Comparison of ENCODE assay signal across 16 cellular contexts in the genomic region with DNA sequence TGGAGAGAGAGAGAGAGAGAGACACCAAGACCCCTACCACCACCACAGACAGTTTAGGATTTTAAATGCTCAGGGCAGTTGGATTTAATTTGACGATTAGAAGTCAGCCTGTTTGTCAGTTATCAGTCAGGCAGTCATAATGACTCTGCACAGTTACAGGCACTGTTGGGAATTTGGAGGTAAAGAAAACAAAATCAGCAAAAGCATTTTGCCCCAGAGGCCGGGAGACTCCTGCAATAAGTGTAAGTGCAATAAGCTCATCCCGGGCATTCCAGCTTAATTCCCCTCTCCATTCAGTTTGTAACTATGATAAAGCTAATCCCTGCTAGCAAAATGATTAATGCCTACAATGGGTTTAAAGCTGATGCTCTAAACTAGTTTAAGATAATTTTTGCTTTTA. TPM values are rescaled to one million over a fixed set of nuclear protein-coding genes. Genes with fewer than 3 reads are reported as not detected.
"Had no signal": no experiment of that assay in that cellular context is flagged by ENCODE, and none has a peak within 500 bp of the region (broad histone marks: within the 10 kb centered on the region; RNA-seq: fewer than 3 reads in every experiment).

No MANE protein-coding gene starts in this region.

- H3K27ac ChIP-seq: brain microvascular endothelial cell, lower lobe of right lung, thoracic aorta had no signal

- H3K4me1 ChIP-seq: lower lobe of right lung had no signal

- H3K36me3 ChIP-seq: brain microvascular endothelial cell, esophagus muscularis mucosa, lower lobe of right lung, thoracic aorta had no signal

- H3K27me3 ChIP-seq: brain microvascular endothelial cell, esophagus muscularis mucosa had no signal

- H3K9me3 ChIP-seq: esophagus muscularis mucosa, lower lobe of right lung, thoracic aorta had no signal

- DNase-seq: activated CD4-positive, alpha-beta T cell treated with anti-CD3 and anti-CD28 coated beads for 1 hour; activated CD4-positive, alpha-beta T cell treated with anti-CD3 and anti-CD28 coated beads, Interleukin-2, amount 50 U/mL, for 48 hours; activated effector memory CD4-positive, alpha-beta T cell treated with anti-CD3 and anti-CD28 coated beads, Interleukin-2, amount 50 U/mL, for 16 hours; activated T-cell treated with anti-CD3 and anti-CD28 coated beads, Interleukin-2, amount 50 U/mL, for 4 hours; brain microvascular endothelial cell; foreskin fibroblast; immature natural killer cell; left cardiac atrium; lower lobe of right lung; naive thymus-derived CD4-positive, alpha-beta T cell; nucleus accumbens; stimulated activated CD4-positive, alpha-beta T cell treated with anti-CD3 and anti-CD28 coated beads, Interleukin-4, amount 100 ng/mL, for 1 hour; stimulated activated CD8-positive, alpha-beta memory T cell treated with anti-CD3 and anti-CD28 coated beads, Interleukin-4, amount 100 ng/mL, for 48 hours had no signal

- H3K4me3 ChIP-seq: esophagus muscularis mucosa, lower lobe of right lung, thoracic aorta had no signal

RNA-seq across cellular contexts. Expression of a gene that starts 13.5 kb away (rescaled TPM):
- total RNA-seq: activated naive CD4-positive, alpha-beta T cell treated with anti-CD3 and anti-CD28 coated beads, Interleukin-2, amount 50 U/mL, for 72 hours had no signal
- polyA plus RNA-seq: naive thymus-derived CD4-positive, alpha-beta T cell had no signal
